ENCODE assay signal across 8 cellular contexts in the genomic region with DNA sequence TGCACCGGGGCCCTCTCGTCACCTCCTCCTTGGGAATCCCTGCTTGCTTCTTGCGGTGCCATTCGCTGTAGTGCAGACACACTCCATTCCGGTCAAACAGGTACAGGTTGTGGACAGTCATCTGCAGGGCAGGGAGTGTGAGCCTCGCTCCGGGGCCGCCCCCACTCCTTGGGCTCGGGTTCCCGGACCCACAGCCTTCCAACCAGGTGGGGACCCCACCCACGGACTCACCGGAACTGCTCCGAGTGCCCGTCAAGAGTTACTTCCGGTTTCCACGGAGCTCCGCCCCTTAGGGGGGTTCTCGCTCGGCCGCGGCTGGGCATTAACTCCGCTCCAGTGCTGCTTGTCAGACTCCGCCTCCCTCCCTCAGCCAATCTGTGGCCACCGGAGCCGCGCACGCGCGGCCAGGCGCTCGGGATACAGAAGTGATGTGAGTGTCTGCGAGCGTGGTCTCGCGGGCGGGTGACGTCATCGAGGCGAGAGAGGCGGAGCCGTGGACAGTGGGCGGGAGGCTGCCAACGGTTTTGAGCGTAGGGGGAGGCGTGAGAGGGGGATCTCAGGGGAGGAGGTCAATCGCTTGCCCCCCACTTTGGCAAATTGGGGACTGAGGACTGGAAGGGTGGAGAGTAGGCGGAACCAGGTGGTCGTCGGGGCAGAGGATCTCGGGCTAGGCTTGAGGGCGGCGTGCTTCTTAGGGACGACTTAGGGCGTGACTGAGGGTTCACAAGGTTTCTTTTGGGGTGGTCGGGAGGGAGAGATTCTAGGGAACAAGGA. TPM values are rescaled to one million over a fixed set of nuclear protein-coding genes. Genes with fewer than 3 reads are reported as not detected.
DNase-seq lines count a peak whose midpoint lies in the region; ATAC-seq and TF ChIP-seq lines count a peak whose summit lies in the region.

A gene with protein sequence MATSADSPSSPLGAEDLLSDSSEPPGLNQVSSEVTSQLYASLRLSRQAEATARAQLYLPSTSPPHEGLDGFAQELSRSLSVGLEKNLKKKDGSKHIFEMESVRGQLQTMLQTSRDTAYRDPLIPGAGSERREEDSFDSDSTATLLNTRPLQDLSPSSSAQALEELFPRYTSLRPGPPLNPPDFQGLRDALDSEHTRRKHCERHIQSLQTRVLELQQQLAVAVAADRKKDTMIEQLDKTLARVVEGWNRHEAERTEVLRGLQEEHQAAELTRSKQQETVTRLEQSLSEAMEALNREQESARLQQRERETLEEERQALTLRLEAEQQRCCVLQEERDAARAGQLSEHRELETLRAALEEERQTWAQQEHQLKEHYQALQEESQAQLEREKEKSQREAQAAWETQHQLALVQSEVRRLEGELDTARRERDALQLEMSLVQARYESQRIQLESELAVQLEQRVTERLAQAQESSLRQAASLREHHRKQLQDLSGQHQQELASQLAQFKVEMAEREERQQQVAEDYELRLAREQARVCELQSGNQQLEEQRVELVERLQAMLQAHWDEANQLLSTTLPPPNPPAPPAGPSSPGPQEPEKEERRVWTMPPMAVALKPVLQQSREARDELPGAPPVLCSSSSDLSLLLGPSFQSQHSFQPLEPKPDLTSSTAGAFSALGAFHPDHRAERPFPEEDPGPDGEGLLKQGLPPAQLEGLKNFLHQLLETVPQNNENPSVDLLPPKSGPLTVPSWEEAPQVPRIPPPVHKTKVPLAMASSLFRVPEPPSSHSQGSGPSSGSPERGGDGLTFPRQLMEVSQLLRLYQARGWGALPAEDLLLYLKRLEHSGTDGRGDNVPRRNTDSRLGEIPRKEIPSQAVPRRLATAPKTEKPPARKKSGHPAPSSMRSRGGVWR (plus strand): TSS at position 498 of the 774 bp plus-strand sequence. CDS start 874 bp downstream, outside the sequence.
A gene with protein sequence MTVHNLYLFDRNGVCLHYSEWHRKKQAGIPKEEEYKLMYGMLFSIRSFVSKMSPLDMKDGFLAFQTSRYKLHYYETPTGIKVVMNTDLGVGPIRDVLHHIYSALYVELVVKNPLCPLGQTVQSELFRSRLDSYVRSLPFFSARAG (minus strand): TSS at position 238 of the 774 bp plus-strand sequence. CDS start 117 bp downstream, at position 121.

- DNase-seq in NCI-H187 treated with DMSO at 0.1 percent for 48 hours (lab: John Stamatoyannopoulos, UW) (peak; percentile 62), anterior cingulate cortex (lab: John Stamatoyannopoulos, UW) (peak; percentile 96 to 100 (median 100)), left ventricle myocardium superior (peak; percentile 100), pulmonary artery endothelial cell (ENCODE audit: low read depth, low spot score) (peak; percentile 95), uterus (peak; percentile 99 to 100)

- peaks cover 0 to 17% of the 10 kb centered on the region in 2 donors for H3K4me1 ChIP-seq in uterus

- TF ChIP-seq CTCF in uterus (IDR thresholded peaks at IDR 0.05): peak in 1 of 4 experiments; percentile 19

- H3K4me3 ChIP-seq in uterus: peak within 1 kb of the TSS; percentile 70 to 83

- H3K9me3 ChIP-seq in uterus: no peaks in the 10 kb centered on the region

- peak within 1 kb of the TSS; percentile 86 to 87 for H3K27ac ChIP-seq in uterus

- H3K27me3 ChIP-seq in uterus: no peaks in the 10 kb centered on the region

- intact Hi-C loops in T-helper 2 cell treated with Interferon-gamma antibody and Interleukin-4, amounts not matched to agents 100 ng/mL and 5 ng/mL, for 36 hours (cut with micrococcal nuclease): loop anchor here (1.0 to 5.0 kb wide), 7 partner anchors 17 to 97 kb away; a partner anchor contains a TSS
- intact Hi-C loops in left ventricle myocardium superior (cut with micrococcal nuclease) (no loop called here), uterus (cut with DNase I; ENCODE audit: low total_unique reads) (no loop called here)

- ATAC-seq in GM18499 (IDR thresholded peaks at IDR 0.05; ENCODE audit: insufficient read depth, unreplicated experiment) (peak; percentile 90), HG02943 (IDR thresholded peaks at IDR 0.05; ENCODE audit: low read depth, unreplicated experiment) (peak; percentile 93), left ventricle myocardium superior (peak; percentile 99)

- TF ChIP-seq POLR2A in uterus (IDR thresholded peaks at IDR 0.05): peak; percentile 86 to 93

- no peaks in the 10 kb centered on the region for H3K36me3 ChIP-seq in uterus

RNA-seq across cellular contexts. Expression of the first gene that starts in this region (rescaled TPM):
- 54.4 and 58.1 TPM in 2 replicates for total RNA-seq in T-helper 2 cell treated with Interferon-gamma antibody and Interleukin-4, amounts not matched to agents 100 ng/mL and 5 ng/mL, for 36 hours
- total RNA-seq in left ventricle myocardium superior: 10.8 TPM
- 17.9 and 23.7 TPM in 2 replicates for total RNA-seq in pulmonary artery endothelial cell
- 10 to 100 TPM in 3 of 4 donors, 1 to 10 TPM in 1; 7.1 to 58.5 (median 26.1) TPM for total RNA-seq in uterus

RNA-seq across cellular contexts. Expression of the second gene that starts in this region (rescaled TPM):
- 216 and 217 TPM in 2 replicates for total RNA-seq in T-helper 2 cell treated with Interferon-gamma antibody and Interleukin-4, amounts not matched to agents 100 ng/mL and 5 ng/mL, for 36 hours
- total RNA-seq in left ventricle myocardium superior: 107 TPM
- 43.6 and 62.4 TPM in 2 replicates for total RNA-seq in pulmonary artery endothelial cell
- total RNA-seq in uterus: 10 to 100 TPM; 24.1 to 67.5 (median 27.8) TPM

Comparison
In these comparisons a context has a peak if more than half of its experiments do, and no peak if none do; other contexts are left out.
1. Peak in every context shown above with its lines: DNase-seq, ATAC-seq, H3K4me3 ChIP-seq and H3K27ac ChIP-seq.